Comparison of ENCODE assay signal across 16 cellular contexts in genomic region chr3:186079925-186080324, GRCh38. TPM values are rescaled to one million over a fixed set of nuclear protein-coding genes. Genes with fewer than 3 reads are reported as not detected.
DNase-seq lines count a peak whose midpoint lies in the region; ATAC-seq, FAIRE-seq and TF ChIP-seq lines count a peak whose summit lies in the region.
"Had no signal": no experiment of that assay in that cellular context is flagged by ENCODE, and none has a peak within 500 bp of the region (broad histone marks: within the 10 kb centered on the region; RNA-seq: fewer than 3 reads in every experiment).

No MANE protein-coding gene starts in this region.

- H3K36me3 ChIP-seq in ES-I3 (ENCODE audit: insufficient read depth, low read length) (peaks cover 3% of the 10 kb centered on the region; the same call in 1 of the 2 replicates), HUES6 (ENCODE audit: control insufficient read depth, insufficient read depth, low read length) (peaks cover 30% of the 10 kb centered on the region), H1 (ENCODE audit: control insufficient read depth in 2 of 4, insufficient read depth in 4 of 4, low read length in 3 of 4) (peaks cover 0 to 8% (median 0%) of the 10 kb centered on the region in 4 experiments; a peak in 3 of 8 replicates)

- H3K27ac ChIP-seq in HUES6 (ENCODE audit: low read depth, low read length) = peak overlapping the region; percentile 81
- no peak overlapping the region for H3K27ac ChIP-seq in H1 (ENCODE audit: low read depth, low read length)
- H3K27ac ChIP-seq: A549, PC-9, SJSA1 had no signal

- H3K27me3 Mint-ChIP-seq in memory B cell (no peaks in the 10 kb centered on the region), natural killer cell (ENCODE audit: low read depth in 2 of 2) (peaks cover 4 to 10% of the 10 kb centered on the region in 2 donors)

- DNase-seq in H1 (ENCODE audit: low read depth in 1 of 2, low spot score in 2 of 2) (no peak), memory B cell (ENCODE audit: low spot score in 2 of 2) (no peak), cerebellum (ENCODE audit: low spot score) (no peak), natural killer cell (no peak)
- no peak for DNase-seq in effector CD4-positive, alpha-beta T cell
- DNase-seq: C1 segment of cervical spinal cord, HFFc6, NCI-H2029 treated with DMSO at 0.1 percent for 48 hours, NCI-H510A, NCI-H82, PC-9 had no signal

- peak overlapping the region; percentile 8; the same call in 1 of the 2 replicates for H2BK5ac ChIP-seq in H1 (ENCODE audit: low read depth, low read length)

- no peak overlapping the region for H3K18ac ChIP-seq in H1 (ENCODE audit: extremely low read depth, low read length)

- H3K79me1 ChIP-seq in H1 (ENCODE audit: low read depth, low read length) = no peaks in the 10 kb centered on the region

- H3K4me3 ChIP-seq in HUES6 (ENCODE audit: low read depth, low read length) (peak overlapping the region; percentile 25; the same call in 1 of the 2 replicates), H1 (ENCODE audit: extremely low read depth in 1 of 4, insufficient read depth in 2 of 4, low read depth in 3 of 4, low read length in 4 of 4) (peak overlapping the region in 1 of 4 experiments; percentile 23; a peak in 1 of 8 replicates)
- H3K4me3 ChIP-seq: A549, PC-9, SJSA1 had no signal

- H2BK120ac ChIP-seq in H1 (replicated peaks; ENCODE audit: low read depth, low read length) = no peak overlapping the region

- no peak for FAIRE-seq in H1 (lab: Jason Lieb, UNC)
- FAIRE-seq: A549 had no signal

- no peak for TF ChIP-seq POLR2A in H1 (IDR thresholded peaks at IDR 0.05; ENCODE audit: control extremely low read depth in 1 of 2, low read depth in 2 of 2, low read length in 2 of 2)

- intact Hi-C loops in natural killer cell (cut with micrococcal nuclease) = no loop called here

- H3K9ac ChIP-seq in ES-I3 (ENCODE audit: low read depth, low read length) (0 out of 2 replicates have a peak overlapping the region, but pooled peaks have one; percentile 3), HUES6 (ENCODE audit: low read length) (peak overlapping the region; percentile 53), H1 (replicated peaks in 1 of 4; ENCODE audit: extremely low read depth in 1 of 4, low read depth in 3 of 4, low read length in 3 of 4) (peak overlapping the region in 1 of 4 experiments; percentile 18; a peak in 1 of 7 replicates)

- no peaks in the 10 kb centered on the region for H3K4me1 Mint-ChIP-seq in memory B cell
- no peaks in the 10 kb centered on the region for H3K4me1 Mint-ChIP-seq in natural killer cell

- no peak overlapping the region for H2BK12ac ChIP-seq in H1 (ENCODE audit: low read depth, low read length)

- TF ChIP-seq CTCF in H1 (IDR thresholded peaks at IDR 0.05; ENCODE audit: control extremely low read depth in 1 of 3, insufficient read depth in 1 of 3, low read depth in 1 of 3, low read length in 3 of 3) (no peak), natural killer cell (IDR thresholded peaks at IDR 0.05) (no peak)

- no peak overlapping the region for H3K23ac ChIP-seq in H1 (ENCODE audit: insufficient read length)

- ATAC-seq in memory B cell (ENCODE audit: low read depth) = peak; percentile 51
- no peak for ATAC-seq in GM21717 (IDR thresholded peaks at IDR 0.05; ENCODE audit: unreplicated experiment)
- ATAC-seq in natural killer cell = no peak
- ATAC-seq: A549 had no signal

- no peak overlapping the region for H4K91ac ChIP-seq in H1 (replicated peaks; ENCODE audit: insufficient read length, low read length)

- WGBS in H1 (ENCODE audit: extremely low coverage in 1 of 2, insufficient coverage in 1 of 2, insufficient read length in 1 of 2, insufficient replicate concordance in 2 of 2, low coverage in 1 of 2, low lambda C conversion rate in 2 of 2, missing lambda C conversion rate in 1 of 2), 2 experiments = 31% methylated on average over 6 of the region's 7 CpGs; no CpG with 5 or more reads in 1 of the 2 experiments

- H4K20me1 ChIP-seq in H1 (replicated peaks in 1 of 2; ENCODE audit: control insufficient read depth in 1 of 2, insufficient read depth in 2 of 2, low read length in 2 of 2) = no peaks in the 10 kb centered on the region

- TF ChIP-seq EP300 in H1 (IDR thresholded peaks at IDR 0.05; ENCODE audit: borderline replicate concordance in 1 of 2, low read depth in 2 of 2, low read length in 2 of 2) = no peak

- peaks cover 52% of the 10 kb centered on the region for H3K4me1 ChIP-seq in ES-I3 (ENCODE audit: insufficient read depth, low read length)
- H3K4me1 ChIP-seq in HUES6 (ENCODE audit: control insufficient read depth, insufficient read depth, low read length) = peaks cover 49% of the 10 kb centered on the region
- H3K4me1 ChIP-seq in H1 (replicated peaks in 1 of 4; ENCODE audit: control insufficient read depth in 3 of 4, insufficient read depth in 4 of 4, low read length in 3 of 4) = peaks cover 4 to 16% (median 16%) of the 10 kb centered on the region in 4 experiments; a peak in 6 of 7 replicates
- H3K4me1 ChIP-seq: A549, SJSA1 had no signal

- no peak overlapping the region for H4K5ac ChIP-seq in H1 (ENCODE audit: insufficient read length, low read depth, low read length)

- H3K9me3 ChIP-seq in ES-I3 (ENCODE audit: control insufficient read depth, insufficient read depth, low read length) = peaks cover 7% of the 10 kb centered on the region; the same call in 1 of the 2 replicates
- peaks cover 7% of the 10 kb centered on the region for H3K9me3 ChIP-seq in HUES6 (ENCODE audit: control insufficient read depth, insufficient read depth, low read depth, low read length)
- no peaks in the 10 kb centered on the region for H3K9me3 ChIP-seq in H1 (ENCODE audit: insufficient read depth in 2 of 2, low read depth in 1 of 2, low read length in 1 of 2)
- H3K9me3 ChIP-seq: SJSA1 had no signal

- H3K27ac Mint-ChIP-seq in memory B cell = no peak overlapping the region
- H3K27ac Mint-ChIP-seq in natural killer cell = no peak overlapping the region
- H3K27ac Mint-ChIP-seq: HFFc6 had no signal

- no peak overlapping the region for H3K4me3 Mint-ChIP-seq in memory B cell
- H3K4me3 Mint-ChIP-seq in natural killer cell = no peak overlapping the region
- H3K4me3 Mint-ChIP-seq: HFFc6 had no signal

- H3K4me2 ChIP-seq in H1 (ENCODE audit: insufficient read depth in 1 of 2, low read depth in 2 of 2, low read length in 2 of 2) = peak overlapping the region; percentile 39 to 40
- H3K4me2 ChIP-seq: A549, PC-9 had no signal

- H4K8ac ChIP-seq in H1 (ENCODE audit: extremely low read depth, insufficient read depth, low read length) = no peak overlapping the region

- no peak for TF ChIP-seq RAD21 in H1 (IDR thresholded peaks at IDR 0.05 in 1 of 2, conservative IDR thresholded peaks at IDR 0.05 in 1 of 2; ENCODE audit: low read depth in 2 of 2, low read length in 2 of 2)

- H3K79me2 ChIP-seq in H1 (ENCODE audit: control insufficient read depth in 1 of 2, insufficient read depth in 2 of 2, low read length in 2 of 2) = no peaks in the 10 kb centered on the region

- H3K56ac ChIP-seq in H1 (replicated peaks; ENCODE audit: insufficient read length, low read depth, low read length) = no peak overlapping the region

- H3K9me3 Mint-ChIP-seq in memory B cell = peaks cover 2% of the 10 kb centered on the region
- peaks cover 0 to 2% of the 10 kb centered on the region in 2 donors for H3K9me3 Mint-ChIP-seq in natural killer cell

- H3K36me3 Mint-ChIP-seq in memory B cell (no peaks in the 10 kb centered on the region), natural killer cell (no peaks in the 10 kb centered on the region)

- H2BK20ac ChIP-seq in H1 (ENCODE audit: low read length) = no peak overlapping the region

- no peak overlapping the region for H2AK5ac ChIP-seq in H1 (ENCODE audit: low read depth, low read length)

- POLR2A ChIA-PET in H1 (lab: Charles Lee; ENCODE audit: partially characterized antibody) = interaction anchor here (0.5 to 3.6 kb wide), 8 partner anchors 12 to 102 kb away, joined by 3 to 15 read pairs (median 4); partner anchors contain the start of gene ETV5

- 0 out of 2 replicates have a peak overlapping the region, but pooled peaks have one; percentile 51 for H2AFZ ChIP-seq in H1 (ENCODE audit: low read length)
- H2AFZ ChIP-seq: PC-9 had no signal

- H3K4ac ChIP-seq in H1 (replicated peaks; ENCODE audit: insufficient read length, low read depth, low read length) = no peak overlapping the region

- CTCF ChIA-PET in H1 (lab: Charles Lee; ENCODE audit: partially characterized antibody) = interaction anchor here (1.0 to 1.1 kb wide), 2 partner anchors 14 to 82 kb away, joined by 3 read pairs; no protein-coding TSS in a partner anchor

- H3K14ac ChIP-seq in H1 (ENCODE audit: insufficient read length) = no peak overlapping the region

- H3K23me2 ChIP-seq in H1 (ENCODE audit: low read depth, low read length) = no peaks in the 10 kb centered on the region

- H2BK15ac ChIP-seq in H1 (ENCODE audit: low read length) = no peak overlapping the region

- H3K27me3 ChIP-seq in HUES6 (ENCODE audit: control insufficient read depth, insufficient read depth, low read length) = no peaks in the 10 kb centered on the region
- no peaks in the 10 kb centered on the region for H3K27me3 ChIP-seq in H1 (replicated peaks in 1 of 4; ENCODE audit: control insufficient read depth in 3 of 4, extremely low read depth in 1 of 4, insufficient read depth in 3 of 4, low read length in 3 of 4)
- H3K27me3 ChIP-seq: SJSA1 had no signal

TF ChIP-seq in H1, 55 proteins besides CTCF, POLR2A, EP300 and RAD21 (continues in another document):
- TF ChIP-seq ZNF274 (IDR thresholded peaks at IDR 0.05; ENCODE audit: borderline replicate concordance, extremely low read depth, low read length) (no peak), TEAD4 (IDR thresholded peaks at IDR 0.05; ENCODE audit: low read depth, low read length) (no peak), POLR2AphosphoS5 (IDR thresholded peaks at IDR 0.05; ENCODE audit: low read depth, low read length) (no peak), RBBP5 (IDR thresholded peaks at IDR 0.05; ENCODE audit: borderline replicate concordance, low read depth, low read length) (no peak), POU5F1 (IDR thresholded peaks at IDR 0.05; ENCODE audit: low read depth, low read length) (no peak), PHF8 (conservative IDR thresholded peaks at IDR 0.05; ENCODE audit: low read depth, low read length) (no peak)

RNA-seq across cellular contexts. Expression of gene ETV5, which starts 29.0 kb away (rescaled TPM):
- total RNA-seq in H1 (2021; fragmentation: NEBNext Ultra II Directional; extraction: Animal tissue kit (Norgen Biotek cat#: 25700)) = 31.9 and 36.9 TPM in 2 replicates
- polyA plus RNA-seq in H1 (2011; rRNA removed) = 11.8 and 13.1 TPM in 2 replicates
- polyA plus RNA-seq in H1 (2011; cell fraction: cytosol; rRNA removed) = 9.3 TPM
- 13.9 TPM for polyA plus RNA-seq in H1 (2011; cell fraction: nucleus; rRNA removed)
- polyA plus RNA-seq in H1 (2012, experiment 1 of 2) = 16.4 to 19.6 TPM (median 18.1 TPM) in 4 replicates
- 31.3 TPM for polyA plus RNA-seq in H1 (2012, experiment 2 of 2)
- 24.7 TPM for polyA plus RNA-seq in H1 (2013, experiment 1 of 2)
- polyA plus RNA-seq in H1 (2013, experiment 2 of 2) = 25.7 TPM
- 35.6 and 42.7 TPM in 2 replicates for polyA minus RNA-seq in H1 (2011; rRNA and poly(A)+ RNA removed)
- 26.0 TPM for polyA minus RNA-seq in H1 (2011; cell fraction: cytosol; rRNA and poly(A)+ RNA removed)
- polyA minus RNA-seq in H1 (2011; cell fraction: nucleus; rRNA and poly(A)+ RNA removed) = 17.8 TPM
- 44.8 TPM for total RNA-seq in cerebellum
- 1 to 10 TPM; 3.0 to 5.3 (median 4.6) TPM for total RNA-seq in natural killer cell
